Comparison of ENCODE assay signal across 8 cellular contexts in genomic region chr17:35930211-35931065, GRCh38. TPM values are rescaled to one million over a fixed set of nuclear protein-coding genes. Genes with fewer than 3 reads are reported as not detected.
DNase-seq lines count a peak whose midpoint lies in the region; ATAC-seq and TF ChIP-seq lines count a peak whose summit lies in the region.

A gene with protein sequence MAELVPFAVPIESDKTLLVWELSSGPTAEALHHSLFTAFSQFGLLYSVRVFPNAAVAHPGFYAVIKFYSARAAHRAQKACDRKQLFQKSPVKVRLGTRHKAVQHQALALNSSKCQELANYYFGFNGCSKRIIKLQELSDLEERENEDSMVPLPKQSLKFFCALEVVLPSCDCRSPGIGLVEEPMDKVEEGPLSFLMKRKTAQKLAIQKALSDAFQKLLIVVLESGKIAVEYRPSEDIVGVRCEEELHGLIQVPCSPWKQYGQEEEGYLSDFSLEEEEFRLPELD (minus strand): TSS chr17:35930773. CDS start chr17:35930727, 46 bp downstream.

- peak; percentile 67 to 89 (median 73) for DNase-seq in CD8-positive, alpha-beta memory T cell
- peak; percentile 82 for DNase-seq in NCI-H1092 (lab: John Stamatoyannopoulos, UW)
- DNase-seq in SK-N-MC (ENCODE audit: low read depth, low spot score): peak; percentile 26
- peak; percentile 90 for DNase-seq in activated naive CD4-positive, alpha-beta T cell treated with anti-CD3 and anti-CD28 coated beads, Interleukin-2, amount 10 ng/mL, durations not matched to agents 7 days and 5 days
- peak in 4 of 5 donors; percentile 47 to 80 (median 59) for DNase-seq in heart left ventricle
- peak; percentile 85 for DNase-seq in posterior vena cava (ENCODE audit: low spot score)
- DNase-seq in upper lobe of right lung: peak; percentile 76

- H3K9me3 ChIP-seq in CD8-positive, alpha-beta memory T cell (ENCODE audit: low read length): no peaks in the 10 kb centered on the region
- H3K9me3 ChIP-seq in SK-N-MC (ENCODE audit: low read depth, low read length) (no peaks in the 10 kb centered on the region), heart left ventricle (no peaks in the 10 kb centered on the region), upper lobe of right lung (no peaks in the 10 kb centered on the region)

- peaks cover 0 to 10% (median 0%) of the 10 kb centered on the region in 3 donors for H3K36me3 Mint-ChIP-seq in CD8-positive, alpha-beta memory T cell
- H3K36me3 Mint-ChIP-seq in activated naive CD4-positive, alpha-beta T cell treated with anti-CD3 and anti-CD28 coated beads, Interleukin-2, amount 10 ng/mL, durations not matched to agents 7 days and 5 days: peaks cover 15% of the 10 kb centered on the region

- CTCF ChIA-PET in CD8-positive, alpha-beta memory T cell (lab: Charles Lee): interaction anchor here (1.0 to 2.8 kb wide), 5 partner anchors 16 to 59 kb away, joined by 3 to 13 read pairs (median 6); partner anchors contain the start of gene CCL5
- CTCF ChIA-PET in activated naive CD4-positive, alpha-beta T cell treated with anti-CD3 and anti-CD28 coated beads, Interleukin-2, amount 10 ng/mL, durations not matched to agents 7 days and 5 days (lab: Charles Lee): interaction anchor here (0.9 to 2.0 kb wide), 5 partner anchors 14 to 122 kb away, joined by 3 to 6 read pairs (median 4); partner anchors contain the start of gene CCL5

- H3K4me1 ChIP-seq in CD8-positive, alpha-beta memory T cell (ENCODE audit: insufficient read depth, low read length): peaks cover 6% of the 10 kb centered on the region
- peaks cover 0 to 31% (median 13%) of the 10 kb centered on the region in 12 donors for H3K4me1 ChIP-seq in heart left ventricle
- peaks cover 13% of the 10 kb centered on the region for H3K4me1 ChIP-seq in upper lobe of right lung

- no peaks in the 10 kb centered on the region for H3K36me3 ChIP-seq in CD8-positive, alpha-beta memory T cell (ENCODE audit: insufficient read depth, low read length)
- no peaks in the 10 kb centered on the region for H3K36me3 ChIP-seq in SK-N-MC (ENCODE audit: insufficient read depth, low read length)
- no peaks in the 10 kb centered on the region for H3K36me3 ChIP-seq in heart left ventricle
- H3K36me3 ChIP-seq in upper lobe of right lung: no peaks in the 10 kb centered on the region

- H3K4me3 ChIP-seq in CD8-positive, alpha-beta memory T cell (ENCODE audit: low read length): peak within 1 kb of the TSS; percentile 74
- H3K4me3 ChIP-seq in SK-N-MC (peak within 1 kb of the TSS; percentile 81), heart left ventricle (peak within 1 kb of the TSS in 10 of 12 donors; percentile 15 to 55 (median 42)), upper lobe of right lung (peak within 1 kb of the TSS; percentile 43)

- H3K27me3 ChIP-seq in CD8-positive, alpha-beta memory T cell (ENCODE audit: insufficient read depth, low read length, poor library complexity, severe bottlenecking): no peaks in the 10 kb centered on the region
- peaks cover 0 to 11% (median 0%) of the 10 kb centered on the region in 9 donors for H3K27me3 ChIP-seq in heart left ventricle
- no peaks in the 10 kb centered on the region for H3K27me3 ChIP-seq in upper lobe of right lung

- peak within 1 kb of the TSS; percentile 34 to 79 (median 66) for H3K27ac Mint-ChIP-seq in CD8-positive, alpha-beta memory T cell
- peak within 1 kb of the TSS; percentile 75 for H3K27ac Mint-ChIP-seq in activated naive CD4-positive, alpha-beta T cell treated with anti-CD3 and anti-CD28 coated beads, Interleukin-2, amount 10 ng/mL, durations not matched to agents 7 days and 5 days

- ATAC-seq in GM21723 (IDR thresholded peaks at IDR 0.05; ENCODE audit: unreplicated experiment): peak; percentile 80
- peak; percentile 67 to 88 (median 84) for ATAC-seq in heart left ventricle
- peak; percentile 91 for ATAC-seq in upper lobe of right lung

- no peaks in the 10 kb centered on the region for H3K9me3 Mint-ChIP-seq in CD8-positive, alpha-beta memory T cell
- H3K9me3 Mint-ChIP-seq in activated naive CD4-positive, alpha-beta T cell treated with anti-CD3 and anti-CD28 coated beads, Interleukin-2, amount 10 ng/mL, durations not matched to agents 7 days and 5 days: no peaks in the 10 kb centered on the region

- TF ChIP-seq CTCF in heart left ventricle (IDR thresholded peaks at IDR 0.05) (no peak), upper lobe of right lung (IDR thresholded peaks at IDR 0.05) (no peak)

- no peak for TF ChIP-seq POLR2A in heart left ventricle (IDR thresholded peaks at IDR 0.05)

- no peak within 1 kb of the TSS for H3K27ac ChIP-seq in CD8-positive, alpha-beta memory T cell (ENCODE audit: low read depth, low read length)
- H3K27ac ChIP-seq in SK-N-MC (peak within 1 kb of the TSS; percentile 47; the same call in 1 of the 2 replicates), heart left ventricle (peak within 1 kb of the TSS in 1 of 12 donors; percentile 30), upper lobe of right lung (no peak within 1 kb of the TSS)

- H3K9ac ChIP-seq in SK-N-MC (ENCODE audit: insufficient read length): peak within 1 kb of the TSS; percentile 62

- intact Hi-C loops in heart left ventricle (cut with DNase I) (no loop called here), posterior vena cava (cut with DNase I) (no loop called here), upper lobe of right lung (cut with DNase I) (no loop called here)

- peak within 1 kb of the TSS; percentile 85 to 93 (median 87) for H3K4me3 Mint-ChIP-seq in CD8-positive, alpha-beta memory T cell
- H3K4me3 Mint-ChIP-seq in activated naive CD4-positive, alpha-beta T cell treated with anti-CD3 and anti-CD28 coated beads, Interleukin-2, amount 10 ng/mL, durations not matched to agents 7 days and 5 days: peak within 1 kb of the TSS; percentile 78

- H3K27me3 Mint-ChIP-seq in CD8-positive, alpha-beta memory T cell: no peaks in the 10 kb centered on the region
- peaks cover 22% of the 10 kb centered on the region for H3K27me3 Mint-ChIP-seq in activated naive CD4-positive, alpha-beta T cell treated with anti-CD3 and anti-CD28 coated beads, Interleukin-2, amount 10 ng/mL, durations not matched to agents 7 days and 5 days

- 2 to 6% (median 3%) methylated on average over 31 to 35 of the region's 35 CpGs for WGBS in heart left ventricle, 4 donors

- H3K4me1 Mint-ChIP-seq in CD8-positive, alpha-beta memory T cell: peaks cover 22 to 35% (median 26%) of the 10 kb centered on the region in 3 donors
- peaks cover 26% of the 10 kb centered on the region for H3K4me1 Mint-ChIP-seq in activated naive CD4-positive, alpha-beta T cell treated with anti-CD3 and anti-CD28 coated beads, Interleukin-2, amount 10 ng/mL, durations not matched to agents 7 days and 5 days

- POLR2A ChIA-PET in CD8-positive, alpha-beta memory T cell (lab: Charles Lee): interaction anchor here (0.6 to 2.3 kb wide), 5 partner anchors 9 to 60 kb away, joined by 3 to 10 read pairs (median 6); partner anchors contain the start of gene CCL5

RNA-seq across cellular contexts. Expression of the gene that starts here (rescaled TPM):
- total RNA-seq in CD8-positive, alpha-beta memory T cell: 1 to 10 TPM; 2.5 to 3.1 TPM
- polyA plus RNA-seq in CD8-positive, alpha-beta memory T cell: 2.8 TPM
- under 1 TPM in 1 of 9 donors, not detected in 8; 0.48 TPM for total RNA-seq in heart left ventricle
- polyA plus RNA-seq in heart left ventricle: not detected
- not detected for total RNA-seq in posterior vena cava
- not detected for total RNA-seq in upper lobe of right lung

Comparison
In these comparisons a context has a peak if more than half of its experiments do, and no peak if none do; other contexts are left out.
1. Peak in DNase-seq, ATAC-seq and H3K4me3 ChIP-seq in heart left ventricle; RNA of the gene not detected or under 1 TPM.
2. Peak in DNase-seq in posterior vena cava; RNA of the gene not detected or under 1 TPM.
3. Peak in DNase-seq, ATAC-seq and H3K4me3 ChIP-seq in upper lobe of right lung; RNA of the gene not detected or under 1 TPM.
4. DNase-seq: peak in every context shown above with its lines; median percentile 90 in activated naive CD4-positive, alpha-beta T cell treated with anti-CD3 and anti-CD28 coated beads, Interleukin-2, amount 10 ng/mL, durations not matched to agents 7 days and 5 days; 85 in posterior vena cava; 82 in NCI-H1092; 76 in upper lobe of right lung; 73 in CD8-positive, alpha-beta memory T cell; 59 in heart left ventricle; 26 in SK-N-MC.